6 cellular contexts compared by ENCODE assay signal in the genomic region with DNA sequence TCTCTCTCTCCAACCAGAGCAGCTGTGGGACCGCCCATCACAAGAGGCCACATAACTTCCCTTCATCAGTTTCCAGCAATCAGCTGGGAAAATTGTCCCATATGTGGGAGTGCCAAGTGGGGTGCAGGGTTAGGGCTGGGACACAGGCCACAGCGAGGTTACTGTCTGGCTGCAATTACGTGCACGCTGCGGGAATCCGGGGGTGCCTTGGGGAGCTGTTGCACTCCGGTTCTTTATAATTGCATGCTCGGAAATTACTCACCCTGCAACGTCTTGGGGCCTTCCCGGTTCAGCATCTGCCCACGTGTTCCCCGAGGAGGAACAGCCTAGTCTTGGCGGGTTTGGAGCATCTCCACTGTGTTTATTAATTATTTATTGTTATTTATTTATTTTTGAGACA.
DNase-seq lines count a peak whose midpoint lies in the region; ATAC-seq and TF ChIP-seq lines count a peak whose summit lies in the region.
"Not testable (repeated sequence)": the region's sequence is repeated elsewhere in the genome, so short reads cannot be mapped to it uniquely, and the experiment has no call there.

No MANE protein-coding gene starts in this region.

- intact Hi-C loops in cardiac septum (cut with DNase I); spleen (cut with DNase I; ENCODE audit: low total_unique reads): not testable (repeated sequence)

- H3K27me3 ChIP-seq in RWPE2 (ENCODE audit: insufficient read depth, poor library complexity, severe bottlenecking); spleen (replicated peaks in 1 of 7): not testable (repeated sequence)

- DNase-seq in RWPE2 (ENCODE audit: low spot score) = peak; percentile 66
- DNase-seq in coronary artery (ENCODE audit: low spot score) = peak; percentile 76
- peak; percentile 74 for DNase-seq in cardiac septum (ENCODE audit: low spot score)
- peak; percentile 53 for DNase-seq in islet precursor cell
- DNase-seq in mesenteric fat pad (ENCODE audit: low spot score) = peak; percentile 91
- DNase-seq in spleen = peak; percentile 77

- H3K4me3 ChIP-seq in RWPE2 (ENCODE audit: severe bottlenecking); coronary artery; spleen: not testable (repeated sequence)

- WGBS in spleen, 5 donors = 73 to 81% (median 76%) methylated on average over 13 of the region's 13 CpGs

- H3K4me1 ChIP-seq in RWPE2 (ENCODE audit: insufficient read depth, poor library complexity, severe bottlenecking); spleen: not testable (repeated sequence)

- ATAC-seq in RWPE2 (ENCODE audit: low read depth) = not testable (repeated sequence)

- not testable (repeated sequence) for H3K27ac ChIP-seq in RWPE2 (ENCODE audit: poor library complexity, severe bottlenecking); coronary artery; spleen

- not testable (repeated sequence) for TF ChIP-seq CTCF in RWPE2 (IDR thresholded peaks at IDR 0.05; ENCODE audit: poor library complexity, severe bottlenecking); coronary artery (IDR thresholded peaks at IDR 0.05); spleen (IDR thresholded peaks at IDR 0.05 in 8 of 11, conservative IDR thresholded peaks at IDR 0.05 in 3 of 11)

- not testable (repeated sequence) for H3K36me3 ChIP-seq in RWPE2 (ENCODE audit: low read depth); spleen

- TF ChIP-seq POLR2A in spleen (IDR thresholded peaks at IDR 0.05) = not testable (repeated sequence)

- H3K9me3 ChIP-seq in RWPE2 (ENCODE audit: severe bottlenecking) (peaks cover 11% of the 10 kb centered on the region), spleen (peaks cover 2 to 96% (median 91%) of the 10 kb centered on the region in 8 donors)
